In the genomic region with DNA sequence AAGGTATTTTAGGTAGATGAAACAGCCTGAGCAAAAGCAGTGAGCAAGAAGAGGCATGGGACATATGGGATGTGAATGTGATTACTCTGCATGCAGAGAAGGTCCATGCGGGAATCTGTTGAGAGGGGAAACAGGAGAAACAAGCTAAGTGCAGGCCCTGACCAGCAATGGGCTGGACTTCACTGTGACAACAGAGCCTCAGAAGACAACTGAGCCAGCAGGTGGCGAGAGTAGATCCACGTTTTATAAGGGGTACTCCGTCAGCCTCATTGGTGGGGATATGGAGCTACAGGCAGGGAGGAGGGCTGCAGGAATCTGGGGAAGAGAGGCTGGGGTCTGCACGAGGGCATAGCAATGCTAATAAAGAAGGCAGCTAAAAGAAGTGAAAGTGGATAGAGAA, we compare ENCODE assay signal across 1 cellular context.
TF ChIP-seq lines count a peak whose summit lies in the region.

No MANE protein-coding gene starts in this region.

TF ChIP-seq in WTC11, 78 proteins besides CTCF, POLR2A, EP300 and RAD21 (continued from another document):
- TF ChIP-seq, protein P1, sequence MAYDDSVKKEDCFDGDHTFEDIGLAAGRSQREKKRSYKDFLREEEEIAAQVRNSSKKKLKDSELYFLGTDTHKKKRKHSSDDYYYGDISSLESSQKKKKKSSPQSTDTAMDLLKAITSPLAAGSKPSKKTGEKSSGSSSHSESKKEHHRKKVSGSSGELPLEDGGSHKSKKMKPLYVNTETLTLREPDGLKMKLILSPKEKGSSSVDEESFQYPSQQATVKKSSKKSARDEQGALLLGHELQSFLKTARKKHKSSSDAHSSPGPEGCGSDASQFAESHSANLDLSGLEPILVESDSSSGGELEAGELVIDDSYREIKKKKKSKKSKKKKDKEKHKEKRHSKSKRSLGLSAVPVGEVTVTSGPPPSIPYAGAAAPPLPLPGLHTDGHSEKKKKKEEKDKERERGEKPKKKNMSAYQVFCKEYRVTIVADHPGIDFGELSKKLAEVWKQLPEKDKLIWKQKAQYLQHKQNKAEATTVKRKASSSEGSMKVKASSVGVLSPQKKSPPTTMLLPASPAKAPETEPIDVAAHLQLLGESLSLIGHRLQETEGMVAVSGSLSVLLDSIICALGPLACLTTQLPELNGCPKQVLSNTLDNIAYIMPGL (CRISPR knock-in tag; IDR thresholded peaks at IDR 0.05) = no peak
- TF ChIP-seq ETV6 (CRISPR knock-in tag; IDR thresholded peaks at IDR 0.05) (0 out of 2 replicates have a peak, but pooled peaks have one; percentile 23), SP1 (CRISPR knock-in tag; conservative IDR thresholded peaks at IDR 0.05) (no peak), JUN (CRISPR knock-in tag; IDR thresholded peaks at IDR 0.05) (no peak), MXD4 (CRISPR knock-in tag; IDR thresholded peaks at IDR 0.05; ENCODE audit: borderline replicate concordance) (0 out of 2 replicates have a peak, but pooled peaks have one; percentile 20), ZNF219 (CRISPR knock-in tag; IDR thresholded peaks at IDR 0.05; ENCODE audit: borderline replicate concordance) (no peak)
- TF ChIP-seq, protein P2, sequence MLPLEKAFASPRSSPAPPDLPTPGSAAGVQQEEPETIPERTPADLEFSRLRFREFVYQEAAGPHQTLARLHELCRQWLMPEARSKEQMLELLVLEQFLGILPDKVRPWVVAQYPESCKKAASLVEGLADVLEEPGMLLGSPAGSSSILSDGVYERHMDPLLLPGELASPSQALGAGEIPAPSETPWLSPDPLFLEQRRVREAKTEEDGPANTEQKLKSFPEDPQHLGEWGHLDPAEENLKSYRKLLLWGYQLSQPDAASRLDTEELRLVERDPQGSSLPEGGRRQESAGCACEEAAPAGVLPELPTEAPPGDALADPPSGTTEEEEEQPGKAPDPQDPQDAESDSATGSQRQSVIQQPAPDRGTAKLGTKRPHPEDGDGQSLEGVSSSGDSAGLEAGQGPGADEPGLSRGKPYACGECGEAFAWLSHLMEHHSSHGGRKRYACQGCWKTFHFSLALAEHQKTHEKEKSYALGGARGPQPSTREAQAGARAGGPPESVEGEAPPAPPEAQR (CRISPR knock-in tag; IDR thresholded peaks at IDR 0.05) = 0 out of 2 replicates have a peak, but pooled peaks have one; percentile 52
